ENCODE assay signal across 1 cellular context in genomic region chr1:222828939-222829338, GRCh38.
TF ChIP-seq lines count a peak whose summit lies in the region.

No MANE protein-coding gene starts in this region.

TF ChIP-seq in HCT116, 20 proteins besides CTCF, POLR2A, EP300 and RAD21 (continued from another document):
- TF ChIP-seq YY1 (IDR thresholded peaks at IDR 0.05; ENCODE audit: extremely low read depth, insufficient replicate concordance, low read depth, low read length) (no peak), SIN3A (IDR thresholded peaks at IDR 0.05; ENCODE audit: low read depth) (no peak), EZH2phosphoT487 (IDR thresholded peaks at IDR 0.05; ENCODE audit: borderline replicate concordance) (no peak), CEBPB (IDR thresholded peaks at IDR 0.05; ENCODE audit: low read depth) (no peak), JUND (IDR thresholded peaks at IDR 0.05) (no peak), ZFX (IDR thresholded peaks at IDR 0.05) (no peak)
